12 cellular contexts compared by ENCODE assay signal in genomic region chr4:165288226-165288625, GRCh38. TPM values are rescaled to one million over a fixed set of nuclear protein-coding genes. Genes with fewer than 3 reads are reported as not detected.
DNase-seq lines count a peak whose midpoint lies in the region; ATAC-seq lines count a peak whose summit lies in the region.
"Had no signal": no experiment of that assay in that cellular context is flagged by ENCODE, and none has a peak within 500 bp of the region (broad histone marks: within the 10 kb centered on the region; RNA-seq: fewer than 3 reads in every experiment).

No MANE protein-coding gene starts in this region.

- intact Hi-C loops in naive thymus-derived CD4-positive, alpha-beta T cell (cut with micrococcal nuclease): no loop called here

- H3K36me3 Mint-ChIP-seq in T-helper 2 cell treated with Interferon-gamma antibody and Interleukin-4, amounts not matched to agents 5 μg/mL and 100 μg/mL, for 36 hours (ENCODE audit: low read depth): peaks cover 34% of the 10 kb centered on the region
- peaks cover 0 to 31% (median 17%) of the 10 kb centered on the region in 5 donors for H3K36me3 Mint-ChIP-seq in naive thymus-derived CD4-positive, alpha-beta T cell

- no peaks in the 10 kb centered on the region for H3K27me3 ChIP-seq in naive thymus-derived CD4-positive, alpha-beta T cell (ENCODE audit: control insufficient read depth in 2 of 2, insufficient read depth in 2 of 2, low read length in 2 of 2)
- H3K27me3 ChIP-seq: esophagus muscularis mucosa had no signal

- H3K4me1 ChIP-seq in naive thymus-derived CD4-positive, alpha-beta T cell (ENCODE audit: control insufficient read depth in 2 of 2, insufficient read depth in 2 of 2, low read length in 2 of 2): peaks cover 0 to 3% of the 10 kb centered on the region in 2 donors

- CTCF ChIA-PET in naive thymus-derived CD4-positive, alpha-beta T cell (lab: Charles Lee): no interaction called here

- H3K27ac Mint-ChIP-seq in T-helper 2 cell treated with Interferon-gamma antibody and Interleukin-4, amounts not matched to agents 5 μg/mL and 100 μg/mL, for 36 hours: peak overlapping the region; percentile 5
- H3K27ac Mint-ChIP-seq in naive thymus-derived CD4-positive, alpha-beta T cell: peak overlapping the region in 6 of 9 donors; percentile 18 to 89 (median 75)

- peak; percentile 55 for ATAC-seq in GM21529 (IDR thresholded peaks at IDR 0.05; ENCODE audit: unreplicated experiment)
- peak; percentile 46 for ATAC-seq in HG03280 (IDR thresholded peaks at IDR 0.05; ENCODE audit: unreplicated experiment)
- ATAC-seq in naive thymus-derived CD4-positive, alpha-beta T cell: no peak
- ATAC-seq in left lobe of liver: no peak

- H3K4me3 ChIP-seq in naive thymus-derived CD4-positive, alpha-beta T cell (ENCODE audit: low read length): no peak overlapping the region
- H3K4me3 ChIP-seq: esophagus muscularis mucosa had no signal

- DNase-seq in T-helper 2 cell treated with Interferon-gamma antibody and Interleukin-4, amounts not matched to agents 5 μg/mL and 100 μg/mL, for 36 hours (ENCODE audit: low spot score): no peak
- no peak for DNase-seq in T-helper 2 cell
- DNase-seq in naive thymus-derived CD4-positive, alpha-beta T cell: no peak
- no peak for DNase-seq in left lobe of liver (ENCODE audit: low spot score)
- no peak for DNase-seq in activated CD4-positive, CD25-positive, alpha-beta regulatory T cell treated with anti-CD3 and anti-CD28 coated beads, Interleukin-2, amount 50 U/mL, for 72 hours
- DNase-seq in GOT3 (lab: John Stamatoyannopoulos, UW): no peak
- DNase-seq: immature natural killer cell; NCI-H1105 treated with DMSO at 0.1 percent for 48 hours; stimulated activated CD8-positive, alpha-beta memory T cell treated with anti-CD3 and anti-CD28 coated beads, Interleukin-4, amount 100 ng/mL, for 48 hours had no signal

- no peaks in the 10 kb centered on the region for H3K9me3 ChIP-seq in naive thymus-derived CD4-positive, alpha-beta T cell (ENCODE audit: control insufficient read depth in 2 of 3, low read length in 3 of 3)
- H3K9me3 ChIP-seq: esophagus muscularis mucosa had no signal

- no peaks in the 10 kb centered on the region for H3K27me3 Mint-ChIP-seq in T-helper 2 cell treated with Interferon-gamma antibody and Interleukin-4, amounts not matched to agents 5 μg/mL and 100 μg/mL, for 36 hours (ENCODE audit: low read depth)
- H3K27me3 Mint-ChIP-seq in naive thymus-derived CD4-positive, alpha-beta T cell: no peaks in the 10 kb centered on the region

- H3K4me1 Mint-ChIP-seq in T-helper 2 cell treated with Interferon-gamma antibody and Interleukin-4, amounts not matched to agents 5 μg/mL and 100 μg/mL, for 36 hours (ENCODE audit: low read depth): peaks cover 42% of the 10 kb centered on the region
- peaks cover 21 to 61% (median 48%) of the 10 kb centered on the region in 7 donors for H3K4me1 Mint-ChIP-seq in naive thymus-derived CD4-positive, alpha-beta T cell

- H3K9me3 Mint-ChIP-seq in T-helper 2 cell treated with Interferon-gamma antibody and Interleukin-4, amounts not matched to agents 5 μg/mL and 100 μg/mL, for 36 hours: peaks cover 9% of the 10 kb centered on the region
- peaks cover 0 to 9% (median 0%) of the 10 kb centered on the region in 11 donors for H3K9me3 Mint-ChIP-seq in naive thymus-derived CD4-positive, alpha-beta T cell
- H3K9me3 Mint-ChIP-seq: immature natural killer cell had no signal

- H3K27ac ChIP-seq in naive thymus-derived CD4-positive, alpha-beta T cell (ENCODE audit: low read depth, low read length): no peak overlapping the region
- H3K27ac ChIP-seq: esophagus muscularis mucosa had no signal

- H3K4me3 Mint-ChIP-seq in T-helper 2 cell treated with Interferon-gamma antibody and Interleukin-4, amounts not matched to agents 5 μg/mL and 100 μg/mL, for 36 hours: peak overlapping the region; percentile 42
- peak overlapping the region in 3 of 10 donors; percentile 3 to 70 (median 24) for H3K4me3 Mint-ChIP-seq in naive thymus-derived CD4-positive, alpha-beta T cell
- H3K4me3 Mint-ChIP-seq: immature natural killer cell had no signal

- POLR2A ChIA-PET in naive thymus-derived CD4-positive, alpha-beta T cell (lab: Charles Lee): no interaction called here

- no peaks in the 10 kb centered on the region for H3K36me3 ChIP-seq in naive thymus-derived CD4-positive, alpha-beta T cell (ENCODE audit: control insufficient read depth in 2 of 3, insufficient read depth in 3 of 3, low read length in 3 of 3)

RNA-seq across cellular contexts. Expression of gene MSMO1, which starts 39.2 kb away (rescaled TPM):
- total RNA-seq in naive thymus-derived CD4-positive, alpha-beta T cell: 10 to 100 TPM in 4 of 5 experiments, 1 to 10 TPM in 1; 9.6 to 37.9 (median 24.6) TPM
- polyA plus RNA-seq in naive thymus-derived CD4-positive, alpha-beta T cell: 10 to 100 TPM; 16.1 to 22.8 TPM
- 93.5 TPM for total RNA-seq in left lobe of liver

Comparison
In these comparisons a context has a peak if more than half of its experiments do, and no peak if none do; other contexts are left out.
1. ATAC-seq: peak in GM21529 (single experiment) and HG03280 (single experiment); none in naive thymus-derived CD4-positive, alpha-beta T cell (single experiment) and left lobe of liver (single experiment).